In the genomic region with DNA sequence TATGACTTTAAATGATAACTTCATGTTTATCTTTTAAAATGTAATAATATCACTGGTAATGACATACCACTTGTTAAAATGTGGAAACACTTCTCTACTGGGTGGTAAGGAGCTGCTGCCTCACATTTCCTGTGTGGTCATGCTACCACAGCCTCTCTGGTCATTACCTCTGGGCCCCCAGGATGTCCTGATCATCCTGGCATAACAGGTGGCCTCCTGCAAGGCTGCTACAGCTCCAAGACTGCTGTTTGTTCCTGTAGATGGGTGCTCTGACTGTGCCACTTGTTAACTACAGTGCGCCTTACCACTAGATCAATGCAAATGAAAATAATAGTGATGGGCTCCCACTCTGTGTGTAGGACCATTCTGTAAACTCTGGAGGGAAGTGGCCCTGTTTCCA, we compare ENCODE assay signal across 3 cellular contexts.
"Had no signal": no experiment of that assay in that cellular context is flagged by ENCODE, and none has a peak within 500 bp of the region (broad histone marks: within the 10 kb centered on the region; RNA-seq: fewer than 3 reads in every experiment).

No MANE protein-coding gene starts in this region.

- DNase-seq: H9, HCEC 1CT, IMR-90 had no signal
